In the genomic region with DNA sequence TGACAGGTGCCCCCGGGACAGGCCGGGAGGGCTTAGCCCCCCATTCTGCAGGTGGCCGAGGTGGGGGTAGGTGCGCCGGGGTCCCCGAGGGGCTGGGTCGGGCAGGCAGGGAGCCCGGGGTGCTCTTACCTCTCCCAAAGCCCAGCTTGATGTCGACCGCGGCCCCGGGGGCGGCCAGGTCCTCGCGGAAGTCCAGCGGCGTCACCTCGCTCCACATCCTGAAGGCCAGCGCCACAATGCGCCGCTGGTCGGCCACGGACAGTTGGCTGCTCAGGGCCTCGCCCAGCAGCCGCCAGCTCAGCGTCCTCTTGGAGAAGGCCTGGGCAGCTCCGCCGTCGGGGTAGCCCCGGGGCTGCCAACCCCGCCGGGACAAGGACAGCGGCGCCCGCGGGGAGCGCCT, we compare ENCODE assay signal across 1 cellular context.
TF ChIP-seq lines count a peak whose summit lies in the region.

No MANE protein-coding gene starts in this region.

TF ChIP-seq in H1, 55 proteins besides CTCF, POLR2A, EP300 and RAD21:
- TF ChIP-seq, protein P1, sequence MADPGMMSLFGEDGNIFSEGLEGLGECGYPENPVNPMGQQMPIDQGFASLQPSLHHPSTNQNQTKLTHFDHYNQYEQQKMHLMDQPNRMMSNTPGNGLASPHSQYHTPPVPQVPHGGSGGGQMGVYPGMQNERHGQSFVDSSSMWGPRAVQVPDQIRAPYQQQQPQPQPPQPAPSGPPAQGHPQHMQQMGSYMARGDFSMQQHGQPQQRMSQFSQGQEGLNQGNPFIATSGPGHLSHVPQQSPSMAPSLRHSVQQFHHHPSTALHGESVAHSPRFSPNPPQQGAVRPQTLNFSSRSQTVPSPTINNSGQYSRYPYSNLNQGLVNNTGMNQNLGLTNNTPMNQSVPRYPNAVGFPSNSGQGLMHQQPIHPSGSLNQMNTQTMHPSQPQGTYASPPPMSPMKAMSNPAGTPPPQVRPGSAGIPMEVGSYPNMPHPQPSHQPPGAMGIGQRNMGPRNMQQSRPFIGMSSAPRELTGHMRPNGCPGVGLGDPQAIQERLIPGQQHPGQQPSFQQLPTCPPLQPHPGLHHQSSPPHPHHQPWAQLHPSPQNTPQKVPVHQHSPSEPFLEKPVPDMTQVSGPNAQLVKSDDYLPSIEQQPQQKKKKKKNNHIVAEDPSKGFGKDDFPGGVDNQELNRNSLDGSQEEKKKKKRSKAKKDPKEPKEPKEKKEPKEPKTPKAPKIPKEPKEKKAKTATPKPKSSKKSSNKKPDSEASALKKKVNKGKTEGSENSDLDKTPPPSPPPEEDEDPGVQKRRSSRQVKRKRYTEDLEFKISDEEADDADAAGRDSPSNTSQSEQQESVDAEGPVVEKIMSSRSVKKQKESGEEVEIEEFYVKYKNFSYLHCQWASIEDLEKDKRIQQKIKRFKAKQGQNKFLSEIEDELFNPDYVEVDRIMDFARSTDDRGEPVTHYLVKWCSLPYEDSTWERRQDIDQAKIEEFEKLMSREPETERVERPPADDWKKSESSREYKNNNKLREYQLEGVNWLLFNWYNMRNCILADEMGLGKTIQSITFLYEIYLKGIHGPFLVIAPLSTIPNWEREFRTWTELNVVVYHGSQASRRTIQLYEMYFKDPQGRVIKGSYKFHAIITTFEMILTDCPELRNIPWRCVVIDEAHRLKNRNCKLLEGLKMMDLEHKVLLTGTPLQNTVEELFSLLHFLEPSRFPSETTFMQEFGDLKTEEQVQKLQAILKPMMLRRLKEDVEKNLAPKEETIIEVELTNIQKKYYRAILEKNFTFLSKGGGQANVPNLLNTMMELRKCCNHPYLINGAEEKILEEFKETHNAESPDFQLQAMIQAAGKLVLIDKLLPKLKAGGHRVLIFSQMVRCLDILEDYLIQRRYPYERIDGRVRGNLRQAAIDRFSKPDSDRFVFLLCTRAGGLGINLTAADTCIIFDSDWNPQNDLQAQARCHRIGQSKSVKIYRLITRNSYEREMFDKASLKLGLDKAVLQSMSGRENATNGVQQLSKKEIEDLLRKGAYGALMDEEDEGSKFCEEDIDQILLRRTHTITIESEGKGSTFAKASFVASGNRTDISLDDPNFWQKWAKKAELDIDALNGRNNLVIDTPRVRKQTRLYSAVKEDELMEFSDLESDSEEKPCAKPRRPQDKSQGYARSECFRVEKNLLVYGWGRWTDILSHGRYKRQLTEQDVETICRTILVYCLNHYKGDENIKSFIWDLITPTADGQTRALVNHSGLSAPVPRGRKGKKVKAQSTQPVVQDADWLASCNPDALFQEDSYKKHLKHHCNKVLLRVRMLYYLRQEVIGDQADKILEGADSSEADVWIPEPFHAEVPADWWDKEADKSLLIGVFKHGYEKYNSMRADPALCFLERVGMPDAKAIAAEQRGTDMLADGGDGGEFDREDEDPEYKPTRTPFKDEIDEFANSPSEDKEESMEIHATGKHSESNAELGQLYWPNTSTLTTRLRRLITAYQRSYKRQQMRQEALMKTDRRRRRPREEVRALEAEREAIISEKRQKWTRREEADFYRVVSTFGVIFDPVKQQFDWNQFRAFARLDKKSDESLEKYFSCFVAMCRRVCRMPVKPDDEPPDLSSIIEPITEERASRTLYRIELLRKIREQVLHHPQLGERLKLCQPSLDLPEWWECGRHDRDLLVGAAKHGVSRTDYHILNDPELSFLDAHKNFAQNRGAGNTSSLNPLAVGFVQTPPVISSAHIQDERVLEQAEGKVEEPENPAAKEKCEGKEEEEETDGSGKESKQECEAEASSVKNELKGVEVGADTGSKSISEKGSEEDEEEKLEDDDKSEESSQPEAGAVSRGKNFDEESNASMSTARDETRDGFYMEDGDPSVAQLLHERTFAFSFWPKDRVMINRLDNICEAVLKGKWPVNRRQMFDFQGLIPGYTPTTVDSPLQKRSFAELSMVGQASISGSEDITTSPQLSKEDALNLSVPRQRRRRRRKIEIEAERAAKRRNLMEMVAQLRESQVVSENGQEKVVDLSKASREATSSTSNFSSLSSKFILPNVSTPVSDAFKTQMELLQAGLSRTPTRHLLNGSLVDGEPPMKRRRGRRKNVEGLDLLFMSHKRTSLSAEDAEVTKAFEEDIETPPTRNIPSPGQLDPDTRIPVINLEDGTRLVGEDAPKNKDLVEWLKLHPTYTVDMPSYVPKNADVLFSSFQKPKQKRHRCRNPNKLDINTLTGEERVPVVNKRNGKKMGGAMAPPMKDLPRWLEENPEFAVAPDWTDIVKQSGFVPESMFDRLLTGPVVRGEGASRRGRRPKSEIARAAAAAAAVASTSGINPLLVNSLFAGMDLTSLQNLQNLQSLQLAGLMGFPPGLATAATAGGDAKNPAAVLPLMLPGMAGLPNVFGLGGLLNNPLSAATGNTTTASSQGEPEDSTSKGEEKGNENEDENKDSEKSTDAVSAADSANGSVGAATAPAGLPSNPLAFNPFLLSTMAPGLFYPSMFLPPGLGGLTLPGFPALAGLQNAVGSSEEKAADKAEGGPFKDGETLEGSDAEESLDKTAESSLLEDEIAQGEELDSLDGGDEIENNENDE (IDR thresholded peaks at IDR 0.05; ENCODE audit: insufficient replicate concordance, low read length): no peak
- no peak for TF ChIP-seq MAFK (IDR thresholded peaks at IDR 0.05; ENCODE audit: low read depth, low read length)
- no peak for TF ChIP-seq CHD1 (IDR thresholded peaks at IDR 0.05; ENCODE audit: low read depth, low read length)
- no peak for TF ChIP-seq BACH1 (IDR thresholded peaks at IDR 0.05; ENCODE audit: low read length)
- TF ChIP-seq CREB1 (IDR thresholded peaks at IDR 0.05): no peak
- TF ChIP-seq BCL11A (IDR thresholded peaks at IDR 0.05; ENCODE audit: low read depth in 2 of 2, low read length in 2 of 2): no peak
- no peak for TF ChIP-seq SRF (IDR thresholded peaks at IDR 0.05; ENCODE audit: low read depth, low read length)
- no peak for TF ChIP-seq SP2 (IDR thresholded peaks at IDR 0.05; ENCODE audit: low read length)
- no peak for TF ChIP-seq TAF1 (IDR thresholded peaks at IDR 0.05; ENCODE audit: low read depth, low read length)
- no peak for TF ChIP-seq FOSL1 (IDR thresholded peaks at IDR 0.05; ENCODE audit: insufficient read depth, low read depth, low read length)
- no peak for TF ChIP-seq ASH2L (IDR thresholded peaks at IDR 0.05; ENCODE audit: low read length)
- no peak for TF ChIP-seq HDAC6 (IDR thresholded peaks at IDR 0.05; ENCODE audit: low read depth, low read length)
- TF ChIP-seq SP1 (IDR thresholded peaks at IDR 0.05; ENCODE audit: low read depth, low read length): no peak
- no peak for TF ChIP-seq RFX5 (IDR thresholded peaks at IDR 0.05; ENCODE audit: borderline replicate concordance, low read depth, low read length)
- TF ChIP-seq, protein P2, sequence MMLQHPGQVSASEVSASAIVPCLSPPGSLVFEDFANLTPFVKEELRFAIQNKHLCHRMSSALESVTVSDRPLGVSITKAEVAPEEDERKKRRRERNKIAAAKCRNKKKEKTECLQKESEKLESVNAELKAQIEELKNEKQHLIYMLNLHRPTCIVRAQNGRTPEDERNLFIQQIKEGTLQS (IDR thresholded peaks at IDR 0.05; ENCODE audit: insufficient read depth, low read depth, low read length): no peak
- no peak for TF ChIP-seq SAP30 (IDR thresholded peaks at IDR 0.05; ENCODE audit: insufficient read depth, insufficient replicate concordance, low read length)
- TF ChIP-seq JUN (IDR thresholded peaks at IDR 0.05; ENCODE audit: low read depth, low read length): no peak
- TF ChIP-seq CEBPB (IDR thresholded peaks at IDR 0.05; ENCODE audit: low read depth, low read length): no peak
- TF ChIP-seq CBX8 (IDR thresholded peaks at IDR 0.05; ENCODE audit: borderline replicate concordance, low read depth, low read length): no peak
- TF ChIP-seq GTF2F1 (IDR thresholded peaks at IDR 0.05; ENCODE audit: borderline replicate concordance, low read depth, low read length): no peak
